7 cellular contexts compared by ENCODE assay signal in the genomic region with DNA sequence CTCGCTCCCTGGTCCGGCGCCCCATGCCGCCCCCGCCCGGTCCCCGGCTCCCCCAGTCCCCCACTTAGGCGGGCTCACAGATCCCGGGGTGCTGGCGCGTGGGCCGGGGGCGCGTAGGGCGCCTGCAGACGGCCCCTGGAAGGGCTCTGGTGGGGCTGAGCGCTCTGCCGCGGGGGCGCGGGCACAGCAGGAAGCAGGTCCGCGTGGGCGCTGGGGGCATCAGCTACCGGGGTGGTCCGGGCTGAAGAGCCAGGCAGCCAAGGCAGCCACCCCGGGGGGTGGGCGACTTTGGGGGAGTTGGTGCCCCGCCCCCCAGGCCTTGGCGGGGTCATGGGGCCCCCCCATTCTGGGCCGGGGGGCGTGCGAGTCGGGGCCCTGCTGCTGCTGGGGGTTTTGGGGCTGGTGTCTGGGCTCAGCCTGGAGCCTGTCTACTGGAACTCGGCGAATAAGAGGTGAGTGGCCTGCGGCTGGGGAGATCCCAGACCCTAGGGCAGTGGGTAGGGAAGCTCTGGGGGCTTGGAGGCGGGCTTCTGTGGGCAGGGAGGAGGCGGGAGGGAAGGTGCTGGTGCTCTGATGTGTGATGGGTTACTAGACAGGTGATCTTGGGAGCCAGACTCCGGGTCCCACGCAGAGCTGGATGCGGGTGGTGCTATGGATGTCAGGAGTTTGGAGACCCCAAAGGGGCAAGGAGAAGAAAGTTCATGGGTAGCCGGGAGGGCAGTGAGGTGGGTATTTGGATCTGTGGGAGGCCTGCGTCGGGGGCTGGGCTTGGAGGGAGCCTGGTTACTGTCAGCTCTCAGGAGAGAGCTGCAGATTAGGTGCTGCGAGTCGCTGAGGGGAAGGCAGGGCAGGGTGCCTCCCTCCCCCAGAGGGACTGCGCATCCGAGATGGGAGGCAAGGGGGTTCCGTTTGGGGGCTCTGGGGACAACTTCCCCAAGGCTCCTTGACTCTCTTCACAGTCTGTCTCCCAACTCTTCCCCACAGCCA. TPM values are rescaled to one million over a fixed set of nuclear protein-coding genes. Genes with fewer than 3 reads are reported as not detected.
DNase-seq lines count a peak whose midpoint lies in the region; ATAC-seq and TF ChIP-seq lines count a peak whose summit lies in the region.

No MANE protein-coding gene starts in this region.

- no CpG with 5 or more reads among the region's 50 CpGs for WGBS in iPS DF 6.9 (ENCODE audit: insufficient coverage, insufficient read length)

- peak overlapping the region; percentile 32 for H3K4me3 Mint-ChIP-seq in activated naive CD8-positive, alpha-beta T cell treated with anti-CD3 and anti-CD28 coated beads for 36 hours

- H3K4me2 ChIP-seq in skeletal muscle satellite cell (ENCODE audit: low read length) = peak overlapping the region; percentile 82

- no peak for DNase-seq in activated naive CD8-positive, alpha-beta T cell treated with anti-CD3 and anti-CD28 coated beads for 36 hours
- DNase-seq in iPS DF 6.9 (ENCODE audit: low read depth, low spot score) = no peak
- no peak for DNase-seq in left colon
- no peak for DNase-seq in NCI-H2196 (lab: John Stamatoyannopoulos, UW; ENCODE audit: unreplicated experiment)
- DNase-seq in activated naive CD4-positive, alpha-beta T cell treated with anti-CD3 and anti-CD28 coated beads, Interleukin-2, amount 50 U/mL, for 16 hours = no peak

- no peaks in the 10 kb centered on the region for H3K27me3 ChIP-seq in iPS DF 6.9 (ENCODE audit: control insufficient read depth, insufficient read depth, low read length)
- peaks cover 31% of the 10 kb centered on the region for H3K27me3 ChIP-seq in skeletal muscle satellite cell (ENCODE audit: control insufficient read depth, insufficient read depth, low read length)

- H3K4me1 ChIP-seq in HEK293 (ENCODE audit: control insufficient read depth, insufficient read depth, low read length) (peaks cover 14% of the 10 kb centered on the region; the same call in 1 of the 2 replicates), iPS DF 6.9 (ENCODE audit: control insufficient read depth, insufficient read depth, low read length) (peaks cover 8% of the 10 kb centered on the region), skeletal muscle satellite cell (ENCODE audit: control insufficient read depth, insufficient read depth, low read length) (peaks cover 8% of the 10 kb centered on the region)

- no peak for TF ChIP-seq CTCF in HEK293 (tag by site-specific recombination; IDR thresholded peaks at IDR 0.05)

- H3K9me3 ChIP-seq in HEK293 (ENCODE audit: control insufficient read depth, insufficient read depth, low read depth, low read length) (no peaks in the 10 kb centered on the region), iPS DF 6.9 (ENCODE audit: control insufficient read depth, insufficient read depth, low read length) (no peaks in the 10 kb centered on the region), skeletal muscle satellite cell (replicated peaks; ENCODE audit: low read length) (no peaks in the 10 kb centered on the region)

- intact Hi-C loops in left colon (cut with DNase I, micrococcal nuclease) = no loop called here

- H3K36me3 ChIP-seq in HEK293 (ENCODE audit: control insufficient read depth in 2 of 2, insufficient read depth in 1 of 2, low read length in 2 of 2) (peaks cover 0 to 26% of the 10 kb centered on the region in 2 experiments; a peak in 1 of 3 replicates), iPS DF 6.9 (ENCODE audit: control insufficient read depth, insufficient read depth, low read length) (no peaks in the 10 kb centered on the region; the same call in 1 of the 2 replicates), skeletal muscle satellite cell (ENCODE audit: insufficient read depth, low read length) (peaks cover 12% of the 10 kb centered on the region)

- H3K27ac ChIP-seq in HEK293 (ENCODE audit: extremely low read depth, low read depth, low read length) = peak overlapping the region; percentile 41; the same call in 1 of the 2 replicates
- H3K27ac ChIP-seq in iPS DF 6.9 (ENCODE audit: low read length) = no peak overlapping the region

- ATAC-seq in left colon = no peak

- POLR2A ChIA-PET in HEK293 (lab: Yijun Ruan, JAX) = interaction anchor here (0.5 to 7.9 kb wide), 12 partner anchors 8 to 471 kb away, joined by 3 to 111 read pairs (median 4); a partner anchor contains a TSS

- no peak overlapping the region for H3K9ac ChIP-seq in skeletal muscle satellite cell (ENCODE audit: low read depth, low read length)

- H3K4me1 Mint-ChIP-seq in activated naive CD8-positive, alpha-beta T cell treated with anti-CD3 and anti-CD28 coated beads for 36 hours = peaks cover 26% of the 10 kb centered on the region

- H3K27ac Mint-ChIP-seq in activated naive CD8-positive, alpha-beta T cell treated with anti-CD3 and anti-CD28 coated beads for 36 hours = no peak overlapping the region

- H3K4me3 ChIP-seq in HEK293 (ENCODE audit: low read depth, low read length) (peak overlapping the region; percentile 52), iPS DF 6.9 (ENCODE audit: low read length) (peak overlapping the region; percentile 64), skeletal muscle satellite cell (ENCODE audit: low read length) (peak overlapping the region; percentile 62)

- peaks cover 29% of the 10 kb centered on the region for H3K36me3 Mint-ChIP-seq in activated naive CD8-positive, alpha-beta T cell treated with anti-CD3 and anti-CD28 coated beads for 36 hours

- no peaks in the 10 kb centered on the region for H3K9me3 Mint-ChIP-seq in activated naive CD8-positive, alpha-beta T cell treated with anti-CD3 and anti-CD28 coated beads for 36 hours

- H3K27me3 Mint-ChIP-seq in activated naive CD8-positive, alpha-beta T cell treated with anti-CD3 and anti-CD28 coated beads for 36 hours = peaks cover 61% of the 10 kb centered on the region

- CTCF ChIA-PET in HEK293 (lab: Yijun Ruan, JAX) = interaction anchor here (0.6 to 7.3 kb wide), 6 partner anchors 12 to 368 kb away, joined by 3 to 49 read pairs (median 4); a partner anchor contains a TSS

TF ChIP-seq in HEK293, 187 proteins besides CTCF, POLR2A, EP300 and RAD21 (continues in another document):
- TF ChIP-seq, protein P1, sequence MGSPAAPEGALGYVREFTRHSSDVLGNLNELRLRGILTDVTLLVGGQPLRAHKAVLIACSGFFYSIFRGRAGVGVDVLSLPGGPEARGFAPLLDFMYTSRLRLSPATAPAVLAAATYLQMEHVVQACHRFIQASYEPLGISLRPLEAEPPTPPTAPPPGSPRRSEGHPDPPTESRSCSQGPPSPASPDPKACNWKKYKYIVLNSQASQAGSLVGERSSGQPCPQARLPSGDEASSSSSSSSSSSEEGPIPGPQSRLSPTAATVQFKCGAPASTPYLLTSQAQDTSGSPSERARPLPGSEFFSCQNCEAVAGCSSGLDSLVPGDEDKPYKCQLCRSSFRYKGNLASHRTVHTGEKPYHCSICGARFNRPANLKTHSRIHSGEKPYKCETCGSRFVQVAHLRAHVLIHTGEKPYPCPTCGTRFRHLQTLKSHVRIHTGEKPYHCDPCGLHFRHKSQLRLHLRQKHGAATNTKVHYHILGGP (tag by site-specific recombination; IDR thresholded peaks at IDR 0.05) = no peak
- TF ChIP-seq ZNF660 (tag by site-specific recombination; IDR thresholded peaks at IDR 0.05) (0 out of 2 replicates have a peak, but pooled peaks have one; percentile 3), OSR2 (tag by site-specific recombination; IDR thresholded peaks at IDR 0.05) (no peak), ZNF221 (tag by site-specific recombination; IDR thresholded peaks at IDR 0.05; ENCODE audit: borderline replicate concordance) (no peak), ZNF138 (tag by site-specific recombination; IDR thresholded peaks at IDR 0.05; ENCODE audit: borderline replicate concordance) (no peak), ZNF391 (tag by site-specific recombination; IDR thresholded peaks at IDR 0.05; ENCODE audit: borderline replicate concordance, low read depth) (0 out of 2 replicates have a peak, but pooled peaks have one; percentile 0), TCF7L2 (IDR thresholded peaks at IDR 0.05; ENCODE audit: borderline replicate concordance, low read depth, low read length) (no peak), SP2 (tag by site-specific recombination; IDR thresholded peaks at IDR 0.05) (peak; percentile 58), ZNF514 (tag by site-specific recombination; IDR thresholded peaks at IDR 0.05) (no peak), ZNF184 (tag by site-specific recombination; IDR thresholded peaks at IDR 0.05) (no peak), EGR2 (tag by site-specific recombination; IDR thresholded peaks at IDR 0.05; ENCODE audit: low read depth) (peak; percentile 93), ZSCAN30 (tag by site-specific recombination; IDR thresholded peaks at IDR 0.05) (no peak), ZBTB48 (tag by site-specific recombination; IDR thresholded peaks at IDR 0.05) (0 out of 2 replicates have a peak, but pooled peaks have one; percentile 18)
- TF ChIP-seq, protein P2, sequence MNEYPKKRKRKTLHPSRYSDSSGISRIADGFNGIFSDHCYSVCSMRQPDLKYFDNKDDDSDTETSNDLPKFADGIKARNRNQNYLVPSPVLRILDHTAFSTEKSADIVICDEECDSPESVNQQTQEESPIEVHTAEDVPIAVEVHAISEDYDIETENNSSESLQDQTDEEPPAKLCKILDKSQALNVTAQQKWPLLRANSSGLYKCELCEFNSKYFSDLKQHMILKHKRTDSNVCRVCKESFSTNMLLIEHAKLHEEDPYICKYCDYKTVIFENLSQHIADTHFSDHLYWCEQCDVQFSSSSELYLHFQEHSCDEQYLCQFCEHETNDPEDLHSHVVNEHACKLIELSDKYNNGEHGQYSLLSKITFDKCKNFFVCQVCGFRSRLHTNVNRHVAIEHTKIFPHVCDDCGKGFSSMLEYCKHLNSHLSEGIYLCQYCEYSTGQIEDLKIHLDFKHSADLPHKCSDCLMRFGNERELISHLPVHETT (tag by site-specific recombination; IDR thresholded peaks at IDR 0.05) = no peak

RNA-seq across cellular contexts. Expression of a gene that starts 0.6 kb away (rescaled TPM):
- not detected for total RNA-seq in activated naive CD8-positive, alpha-beta T cell treated with anti-CD3 and anti-CD28 coated beads for 36 hours
- 0.44 and 0.76 TPM in 2 replicates for total RNA-seq in skeletal muscle satellite cell (2012; rRNA removed)
- under 1 TPM; 0.25 to 0.34 TPM for total RNA-seq in left colon

RNA-seq across cellular contexts. Expression of a gene that starts 12.0 kb away (rescaled TPM):
- total RNA-seq in activated naive CD8-positive, alpha-beta T cell treated with anti-CD3 and anti-CD28 coated beads for 36 hours = under 1 TPM; 0.04 to 0.14 TPM
- total RNA-seq in skeletal muscle satellite cell (2012; rRNA removed) = under 0.01 TPM in 2 replicates
- total RNA-seq in left colon = under 1 TPM; 0.22 to 0.61 TPM

RNA-seq across cellular contexts. Expression of a gene that starts 17.3 kb away (rescaled TPM):
- total RNA-seq in activated naive CD8-positive, alpha-beta T cell treated with anti-CD3 and anti-CD28 coated beads for 36 hours = 10 to 100 TPM; 22.8 to 27.4 TPM
- 7.1 and 10.3 TPM in 2 replicates for total RNA-seq in skeletal muscle satellite cell (2012; rRNA removed)
- total RNA-seq in left colon = 1 to 10 TPM; 6.4 to 9.7 TPM

RNA-seq across cellular contexts. Expression of a gene that starts 18.3 kb away (rescaled TPM):
- 100 to 1,000 TPM; 137 to 142 TPM for total RNA-seq in activated naive CD8-positive, alpha-beta T cell treated with anti-CD3 and anti-CD28 coated beads for 36 hours
- total RNA-seq in skeletal muscle satellite cell (2012; rRNA removed) = 21.2 and 21.5 TPM in 2 replicates
- 10 to 100 TPM; 47.3 to 60.0 TPM for total RNA-seq in left colon

RNA-seq across cellular contexts. Expression of a gene that starts 54.8 kb away (rescaled TPM):
- total RNA-seq in activated naive CD8-positive, alpha-beta T cell treated with anti-CD3 and anti-CD28 coated beads for 36 hours = under 1 TPM in 1 of 2 experiments, not detected in 1; 0.10 TPM
- total RNA-seq in skeletal muscle satellite cell (2012; rRNA removed) = not detected in 2 replicates
- 1 to 10 TPM in 1 of 2 donors, under 1 TPM in 1; 0.55 to 1.4 TPM for total RNA-seq in left colon
